ENCODE assay signal across 8 cellular contexts in genomic region chr6:108117427-108118358, GRCh38. TPM values are rescaled to one million over a fixed set of nuclear protein-coding genes. Genes with fewer than 3 reads are reported as not detected.
A peak's percentile ranks its signal among the peaks of the same experiment; 100 is the strongest.
DNase-seq lines count a peak whose midpoint lies in the region; ATAC-seq and TF ChIP-seq lines count a peak whose summit lies in the region.

No MANE protein-coding gene starts in this region.

- DNase-seq in NCI-H1092 treated with DMSO at 0.1 percent for 48 hours (lab: John Stamatoyannopoulos, UW): peak; percentile 1
- DNase-seq in NCI-H1092 (lab: John Stamatoyannopoulos, UW): no peak
- DNase-seq in Karpas-422: peak; percentile 61
- DNase-seq in activated naive CD4-positive, alpha-beta T cell treated with anti-CD3 and anti-CD28 coated beads, Interleukin-2, amount 50 U/mL, for 16 hours: peak; percentile 19
- no peak for DNase-seq in right atrium auricular region (ENCODE audit: low spot score)
- DNase-seq in retinal pigment epithelial cell (ENCODE audit: low read depth): no peak
- no peak for DNase-seq in stimulated activated CD4-positive, alpha-beta T cell treated with anti-CD3 and anti-CD28 coated beads, Interleukin-12 subunit alpha, Interleukin-12 subunit beta, amount 100 ng/mL, for 4 hours

- peak overlapping the region; percentile 61 for H3K9ac ChIP-seq in Karpas-422 (ENCODE audit: low read length)

- H3K9me2 ChIP-seq in Karpas-422 (replicated peaks; ENCODE audit: insufficient read depth, low read length): no peaks in the 10 kb centered on the region

- peak overlapping the region; percentile 92 for H2AFZ ChIP-seq in Karpas-422 (ENCODE audit: low read length)

- peaks cover 4% of the 10 kb centered on the region; the same call in 1 of the 2 replicates for H4K20me1 ChIP-seq in Karpas-422 (ENCODE audit: insufficient read depth, low read depth, low read length)

- H3K27me3 ChIP-seq in Karpas-422 (ENCODE audit: low read length) (0 out of 2 replicates have a peak, but pooled peaks cover 3% of the 10 kb centered on the region), right atrium auricular region (peaks cover 33 to 37% of the 10 kb centered on the region in 2 donors)

- no peak for ATAC-seq in HG02571 (IDR thresholded peaks at IDR 0.05; ENCODE audit: unreplicated experiment)

- TF ChIP-seq CTCF in right atrium auricular region (IDR thresholded peaks at IDR 0.05): no peak
- TF ChIP-seq CTCF in retinal pigment epithelial cell (conservative IDR thresholded peaks at IDR 0.05; ENCODE audit: low read depth, low read length): no peak

- H3K9me3 ChIP-seq in Karpas-422 (ENCODE audit: low read length) (no peaks in the 10 kb centered on the region), right atrium auricular region (no peaks in the 10 kb centered on the region)

- H3K4me3 ChIP-seq in Karpas-422 (ENCODE audit: low read length): peak overlapping the region; percentile 79
- peak overlapping the region; percentile 37 to 59 for H3K4me3 ChIP-seq in right atrium auricular region
- H3K4me3 ChIP-seq in retinal pigment epithelial cell (ENCODE audit: low read length): peak overlapping the region; percentile 52

- no peak overlapping the region for H3K27ac ChIP-seq in Karpas-422 (ENCODE audit: low read length)
- H3K27ac ChIP-seq in right atrium auricular region: no peak overlapping the region

- no peaks in the 10 kb centered on the region for H3K79me2 ChIP-seq in Karpas-422 (ENCODE audit: low read length)

- H3K4me2 ChIP-seq in Karpas-422 (ENCODE audit: low read depth, low read length, poor library complexity, severe bottlenecking): peak overlapping the region; percentile 98

- peaks cover 28% of the 10 kb centered on the region for H3K4me1 ChIP-seq in Karpas-422 (ENCODE audit: low read length)
- H3K4me1 ChIP-seq in right atrium auricular region: peaks cover 0 to 57% of the 10 kb centered on the region in 2 donors

- H3K36me3 ChIP-seq in Karpas-422 (ENCODE audit: insufficient read depth, low read length): no peaks in the 10 kb centered on the region
- no peaks in the 10 kb centered on the region for H3K36me3 ChIP-seq in right atrium auricular region

RNA-seq across cellular contexts. Expression of gene OSTM1, which starts 43.2 kb away (rescaled TPM):
- total RNA-seq in Karpas-422 (2014; rRNA removed; shearing (Covaris generic); ENCODE audit: low replicate concordance): 27.1 and 60.3 TPM in 2 replicates
- 10 to 100 TPM; 38.4 to 80.2 TPM for total RNA-seq in right atrium auricular region

RNA-seq across cellular contexts. Expression of gene NR2E1, which starts 48.1 kb away (rescaled TPM):
- not detected in 2 replicates for total RNA-seq in Karpas-422 (2014; rRNA removed; shearing (Covaris generic); ENCODE audit: low replicate concordance)
- total RNA-seq in right atrium auricular region: not detected

Comparison
In these comparisons a context has a peak if more than half of its experiments do, and no peak if none do; other contexts are left out.
1. DNase-seq: peak in NCI-H1092 treated with DMSO at 0.1 percent for 48 hours (single experiment), Karpas-422 (single experiment) and activated naive CD4-positive, alpha-beta T cell treated with anti-CD3 and anti-CD28 coated beads, Interleukin-2, amount 50 U/mL, for 16 hours (single experiment); none in NCI-H1092 (single experiment), right atrium auricular region (single experiment), retinal pigment epithelial cell (single experiment) and stimulated activated CD4-positive, alpha-beta T cell treated with anti-CD3 and anti-CD28 coated beads, Interleukin-12 subunit alpha, Interleukin-12 subunit beta, amount 100 ng/mL, for 4 hours (single experiment).
2. Peak in every context shown above with its lines, with median percentiles within 50 percentile points of each other: H3K4me3 ChIP-seq.